Comparison of ENCODE assay signal across 8 cellular contexts in genomic region chr19:13022859-13023636, GRCh38. TPM values are rescaled to one million over a fixed set of nuclear protein-coding genes. Genes with fewer than 3 reads are reported as not detected.
DNase-seq lines count a peak whose midpoint lies in the region; ATAC-seq, FAIRE-seq and TF ChIP-seq lines count a peak whose summit lies in the region.

No MANE protein-coding gene starts in this region.

- TF ChIP-seq CTCF in GM13977 (IDR thresholded peaks at IDR 0.05; ENCODE audit: extremely low read depth, insufficient read depth, missing control alignments), result no peak
- no peak for TF ChIP-seq CTCF in brain microvascular endothelial cell (IDR thresholded peaks at IDR 0.05; ENCODE audit: low read depth, low read length, missing control alignments)

- H3K36me3 ChIP-seq in brain microvascular endothelial cell (replicated peaks) (no peaks in the 10 kb centered on the region), iPS-20b (ENCODE audit: insufficient read depth, low read depth, low read length) (no peaks in the 10 kb centered on the region), small intestine (ENCODE audit: control insufficient read depth in 2 of 2, insufficient read depth in 2 of 2, low read length in 2 of 2) (no peaks in the 10 kb centered on the region)

- H3K4me1 ChIP-seq in iPS-20b (ENCODE audit: insufficient read depth, low read length) (peaks cover 18% of the 10 kb centered on the region), small intestine (ENCODE audit: control insufficient read depth in 2 of 2, insufficient read depth in 1 of 2, low read depth in 1 of 2, low read length in 1 of 2) (peaks cover 0 to 11% of the 10 kb centered on the region in 2 donors)

- peak overlapping the region; percentile 55 for H3K4me3 ChIP-seq in brain microvascular endothelial cell (ENCODE audit: low read depth, low read length)
- peak overlapping the region; percentile 15; the same call in 1 of the 2 replicates for H3K4me3 ChIP-seq in iPS-20b (ENCODE audit: low read length)
- H3K4me3 ChIP-seq in small intestine (ENCODE audit: low read depth in 1 of 2, low read length in 2 of 2), result peak overlapping the region in 1 of 2 donors; percentile 44

- DNase-seq in AG08395 (ENCODE audit: low spot score) (peak; percentile 90), GM13977 (ENCODE audit: low spot score) (peak; percentile 80), NCI-H69 (lab: John Stamatoyannopoulos, UW) (peak; percentile 91), brain microvascular endothelial cell (peak; percentile 74), small intestine (peak; percentile 56)
- DNase-seq in activated CD4-positive, alpha-beta T cell treated with anti-CD3 and anti-CD28 coated beads, Interleukin-2, amount 50 U/mL, for 48 hours, result no peak

- H3K9me3 ChIP-seq in iPS-20b (ENCODE audit: insufficient read depth, low read depth, low read length) (no peaks in the 10 kb centered on the region; the same call in 1 of the 2 replicates), small intestine (ENCODE audit: control insufficient read depth, low read depth) (no peaks in the 10 kb centered on the region)

- H3K9ac ChIP-seq in iPS-20b (ENCODE audit: low read depth, low read length), result no peak overlapping the region

- no peaks in the 10 kb centered on the region for H3K27me3 ChIP-seq in brain microvascular endothelial cell (replicated peaks)
- peaks cover 100% of the 10 kb centered on the region for H3K27me3 ChIP-seq in iPS-20b (ENCODE audit: insufficient read depth, low read length)
- no peaks in the 10 kb centered on the region for H3K27me3 ChIP-seq in small intestine (ENCODE audit: control insufficient read depth in 2 of 2, insufficient read depth in 2 of 2, low read length in 2 of 2)

- 1 to 7% (median 4%) methylated on average over 29 to 30 of the region's 30 CpGs for WGBS in small intestine, 3 donors

- H3K27ac ChIP-seq in brain microvascular endothelial cell (peak overlapping the region; percentile 39), iPS-20b (ENCODE audit: low read length) (no peak overlapping the region), small intestine (ENCODE audit: low read depth in 1 of 2, low read length in 1 of 2) (peak overlapping the region; percentile 9 to 69)

- in situ Hi-C loops in GM13977 (cut with MboI; ENCODE audit: low pct_unique_long_range_greater_than_20kb, low sequenced_read_pairs, unreplicated experiment) (no loop called here), brain microvascular endothelial cell (cut with HindIII; ENCODE audit: low pct_ligation_motif_present, low sequenced_read_pairs) (no loop called here)

- no peak for ATAC-seq in HG02759 (IDR thresholded peaks at IDR 0.05; ENCODE audit: unreplicated experiment)

- no peak for FAIRE-seq in small intestine (lab: Jason Lieb, UNC)

RNA-seq across cellular contexts. Expression of gene NFIX, which starts 27.8 kb away (rescaled TPM):
- 10 to 100 TPM in 1 of 3 donors, 1 to 10 TPM in 2; 2.9 to 31.4 (median 8.9) TPM for polyA plus RNA-seq in small intestine

RNA-seq across cellular contexts. Expression of gene DAND5, which starts 53.7 kb away (rescaled TPM):
- under 1 TPM in 1 of 3 donors, not detected in 2; 0.16 TPM for polyA plus RNA-seq in small intestine

Comparison
In these comparisons a context has a peak if more than half of its experiments do, and no peak if none do; other contexts are left out.
1. DNase-seq: peak in AG08395 (single experiment), GM13977 (single experiment), NCI-H69 (single experiment), brain microvascular endothelial cell (single experiment) and small intestine (single experiment); none in activated CD4-positive, alpha-beta T cell treated with anti-CD3 and anti-CD28 coated beads, Interleukin-2, amount 50 U/mL, for 48 hours (0 of 2).